ENCODE assay signal across 8 cellular contexts in genomic region chr4:4143376-4143775, GRCh38.
A peak's percentile ranks its signal among the peaks of the same experiment; 100 is the strongest.
DNase-seq lines count a peak whose midpoint lies in the region; TF ChIP-seq lines count a peak whose summit lies in the region.
"Not testable (repeated sequence)": the region's sequence is repeated elsewhere in the genome, so short reads cannot be mapped to it uniquely, and the experiment has no call there.

No MANE protein-coding gene starts in this region.

- H2BK12ac ChIP-seq in trophoblast cell (ENCODE audit: low read length): not testable (repeated sequence)

- H3K79me1 ChIP-seq in trophoblast cell (ENCODE audit: low read length): not testable (repeated sequence)

- H3K4me3 ChIP-seq in H7 (ENCODE audit: insufficient read depth, low read depth, low read length) (peak overlapping the region; percentile 52), NT2/D1 (ENCODE audit: insufficient read length, low read depth) (peak overlapping the region; percentile 53), coronary artery (peak overlapping the region; percentile 36), left ventricle myocardium inferior (peak overlapping the region; percentile 23), iPS-18c (ENCODE audit: insufficient read depth, low read depth, low read length) (peak overlapping the region; percentile 50; the same call in 1 of the 2 replicates), spleen (peak overlapping the region in 3 of 8 donors; percentile 4 to 54 (median 15))
- not testable (repeated sequence) for H3K4me3 ChIP-seq in trophoblast cell (ENCODE audit: low read depth, low read length)

- H3K79me2 ChIP-seq in trophoblast cell (ENCODE audit: control insufficient read depth, insufficient read depth, low read length, poor library complexity): not testable (repeated sequence)

- peak overlapping the region; percentile 44 for H3K4me3 Mint-ChIP-seq in mesothelial cell of epicardium

- TF ChIP-seq CTCF in coronary artery (IDR thresholded peaks at IDR 0.05); left ventricle myocardium inferior (IDR thresholded peaks at IDR 0.05; ENCODE audit: borderline replicate concordance); mesothelial cell of epicardium (IDR thresholded peaks at IDR 0.05; ENCODE audit: unreplicated experiment); spleen (IDR thresholded peaks at IDR 0.05 in 8 of 11, conservative IDR thresholded peaks at IDR 0.05 in 3 of 11): not testable (repeated sequence)

- H3K27ac ChIP-seq in coronary artery; left ventricle myocardium inferior (replicated peaks); trophoblast cell (ENCODE audit: low read depth, low read length); spleen: not testable (repeated sequence)

- DNase-seq in H7 (peak; percentile 66), trophoblast cell (peak in 1 of 2 donors; percentile 21), spleen (peak; percentile 63)
- DNase-seq in NT2/D1 (ENCODE audit: low read depth, low spot score); coronary artery (ENCODE audit: low spot score); left ventricle myocardium inferior; mesothelial cell of epicardium (ENCODE audit: low spot score in 2 of 2, unreplicated experiment in 2 of 2): not testable (repeated sequence)

- not testable (repeated sequence) for H2AFZ ChIP-seq in trophoblast cell (ENCODE audit: insufficient read depth, low read length, poor library complexity)

- not testable (repeated sequence) for H3K4ac ChIP-seq in trophoblast cell (ENCODE audit: low read depth, low read length)

- not testable (repeated sequence) for H4K12ac ChIP-seq in trophoblast cell (ENCODE audit: low read depth, low read length)

- H3K9me3 ChIP-seq in NT2/D1 (ENCODE audit: insufficient read depth, low read length); left ventricle myocardium inferior (replicated peaks); iPS-18c (ENCODE audit: control insufficient read depth, insufficient read depth, low read length); trophoblast cell (ENCODE audit: insufficient read depth, low read depth, low read length); spleen: not testable (repeated sequence)

- not testable (repeated sequence) for H4K8ac ChIP-seq in trophoblast cell (ENCODE audit: low read depth, low read length)

- not testable (repeated sequence) for H3K9me3 Mint-ChIP-seq in mesothelial cell of epicardium

- not testable (repeated sequence) for H3K18ac ChIP-seq in trophoblast cell (ENCODE audit: low read length)

- not testable (repeated sequence) for H3K27me3 ChIP-seq in H7 (ENCODE audit: control insufficient read depth, insufficient read depth, low read length); trophoblast cell (ENCODE audit: insufficient read depth, low read length)
- H3K27me3 ChIP-seq in NT2/D1 (ENCODE audit: insufficient read depth, insufficient read length) (peaks cover 22% of the 10 kb centered on the region), left ventricle myocardium inferior (ENCODE audit: low read depth) (peaks cover 41% of the 10 kb centered on the region), spleen (replicated peaks in 1 of 7) (peaks cover 0 to 56% (median 26%) of the 10 kb centered on the region in 7 donors)

- TF ChIP-seq POLR2A in spleen (IDR thresholded peaks at IDR 0.05): not testable (repeated sequence)

- WGBS in trophoblast cell (ENCODE audit: extremely low coverage, insufficient coverage, insufficient read length): no CpG with 5 or more reads among the region's 47 CpGs
- 0 to 5% (median 3%) methylated on average over 9 to 46 of the region's 47 CpGs; no CpG with 5 or more reads in 1 of the 5 donors for WGBS in spleen, 5 donors

- H2BK5ac ChIP-seq in trophoblast cell (ENCODE audit: low read depth, low read length, poor library complexity): not testable (repeated sequence)

- not testable (repeated sequence) for H3K4me1 Mint-ChIP-seq in mesothelial cell of epicardium

- intact Hi-C loops in left ventricle myocardium inferior (cut with micrococcal nuclease); spleen (cut with DNase I; ENCODE audit: low total_unique reads): not testable (repeated sequence)

- H3K36me3 Mint-ChIP-seq in mesothelial cell of epicardium: not testable (repeated sequence)

- H3K4me2 ChIP-seq in trophoblast cell (ENCODE audit: low read length): peak overlapping the region; percentile 65

- H4K91ac ChIP-seq in trophoblast cell (ENCODE audit: low read depth, low read length): not testable (repeated sequence)

- not testable (repeated sequence) for H3K36me3 ChIP-seq in H7 (replicated peaks; ENCODE audit: control insufficient read depth, insufficient read depth, low read length); NT2/D1 (ENCODE audit: insufficient read depth, insufficient read length, low read length); left ventricle myocardium inferior; trophoblast cell (ENCODE audit: control insufficient read depth in 1 of 2, insufficient read depth in 2 of 2, low read length in 2 of 2); spleen

- not testable (repeated sequence) for H2BK120ac ChIP-seq in trophoblast cell (ENCODE audit: insufficient read depth, low read length, poor library complexity)

- peak overlapping the region; percentile 77 for H3K9ac ChIP-seq in NT2/D1 (ENCODE audit: insufficient read length, low read depth)
- H3K9ac ChIP-seq in trophoblast cell (ENCODE audit: low read length): not testable (repeated sequence)

- H3K23ac ChIP-seq in trophoblast cell (ENCODE audit: low read length): not testable (repeated sequence)

- not testable (repeated sequence) for H3K4me1 ChIP-seq in NT2/D1 (ENCODE audit: insufficient read depth, insufficient read length); left ventricle myocardium inferior; trophoblast cell (ENCODE audit: control insufficient read depth in 1 of 2, insufficient read depth in 2 of 2, low read length in 2 of 2)
- peaks cover 0 to 16% (median 6%) of the 10 kb centered on the region in 6 donors for H3K4me1 ChIP-seq in spleen

- not testable (repeated sequence) for H2AK5ac ChIP-seq in trophoblast cell (ENCODE audit: low read length)

- peaks cover 62% of the 10 kb centered on the region for H3K27me3 Mint-ChIP-seq in mesothelial cell of epicardium (ENCODE audit: low read depth)

- not testable (repeated sequence) for H3K27ac Mint-ChIP-seq in mesothelial cell of epicardium

- H3K14ac ChIP-seq in trophoblast cell (ENCODE audit: low read length): not testable (repeated sequence)
